In the genomic region with DNA sequence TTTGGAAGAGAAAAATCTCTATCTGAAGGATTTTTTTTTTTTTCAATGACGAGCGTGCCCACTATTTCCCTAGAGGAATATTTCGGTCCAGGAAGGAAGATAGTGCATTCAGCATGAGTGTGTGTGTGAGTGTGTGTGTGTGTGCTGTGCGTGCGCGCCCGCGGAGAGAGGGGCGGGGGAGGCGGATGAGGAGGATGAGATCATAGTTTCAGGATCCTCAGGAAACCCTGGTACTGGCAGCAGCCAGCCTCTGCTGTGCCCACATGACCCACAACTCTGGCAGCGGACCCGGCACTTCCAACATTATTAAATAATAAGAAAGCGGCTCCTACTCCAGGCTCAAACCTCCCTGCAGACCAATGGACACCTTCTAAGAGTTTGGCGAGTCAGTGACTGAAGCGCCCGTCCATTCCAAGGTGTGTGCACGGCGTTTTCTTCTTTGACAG, we compare ENCODE assay signal across 1 cellular context.
A peak's percentile ranks its signal among the peaks of the same experiment; 100 is the strongest.
TF ChIP-seq lines count a peak whose summit lies in the region.

No MANE protein-coding gene starts in this region.

TF ChIP-seq in HEK293, 187 proteins besides CTCF, POLR2A, EP300 and RAD21 (continued from another document and continues in another):
- TF ChIP-seq, protein P1, sequence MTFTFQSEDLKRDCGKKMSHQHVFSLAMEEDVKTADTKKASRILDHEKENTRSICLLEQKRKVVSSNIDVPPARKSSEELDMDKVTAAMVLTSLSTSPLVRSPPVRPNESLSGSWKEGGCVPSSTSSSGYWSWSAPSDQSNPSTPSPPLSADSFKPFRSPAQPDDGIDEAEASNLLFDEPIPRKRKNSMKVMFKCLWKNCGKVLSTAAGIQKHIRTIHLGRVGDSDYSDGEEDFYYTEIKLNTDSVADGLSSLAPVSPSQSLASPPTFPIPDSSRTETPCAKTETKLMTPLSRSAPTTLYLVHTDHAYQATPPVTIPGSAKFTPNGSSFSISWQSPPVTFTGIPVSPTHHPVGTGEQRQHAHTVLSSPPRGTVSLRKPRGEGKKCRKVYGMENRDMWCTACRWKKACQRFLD (tag by site-specific recombination; IDR thresholded peaks at IDR 0.05): no peak
- TF ChIP-seq, protein P2, sequence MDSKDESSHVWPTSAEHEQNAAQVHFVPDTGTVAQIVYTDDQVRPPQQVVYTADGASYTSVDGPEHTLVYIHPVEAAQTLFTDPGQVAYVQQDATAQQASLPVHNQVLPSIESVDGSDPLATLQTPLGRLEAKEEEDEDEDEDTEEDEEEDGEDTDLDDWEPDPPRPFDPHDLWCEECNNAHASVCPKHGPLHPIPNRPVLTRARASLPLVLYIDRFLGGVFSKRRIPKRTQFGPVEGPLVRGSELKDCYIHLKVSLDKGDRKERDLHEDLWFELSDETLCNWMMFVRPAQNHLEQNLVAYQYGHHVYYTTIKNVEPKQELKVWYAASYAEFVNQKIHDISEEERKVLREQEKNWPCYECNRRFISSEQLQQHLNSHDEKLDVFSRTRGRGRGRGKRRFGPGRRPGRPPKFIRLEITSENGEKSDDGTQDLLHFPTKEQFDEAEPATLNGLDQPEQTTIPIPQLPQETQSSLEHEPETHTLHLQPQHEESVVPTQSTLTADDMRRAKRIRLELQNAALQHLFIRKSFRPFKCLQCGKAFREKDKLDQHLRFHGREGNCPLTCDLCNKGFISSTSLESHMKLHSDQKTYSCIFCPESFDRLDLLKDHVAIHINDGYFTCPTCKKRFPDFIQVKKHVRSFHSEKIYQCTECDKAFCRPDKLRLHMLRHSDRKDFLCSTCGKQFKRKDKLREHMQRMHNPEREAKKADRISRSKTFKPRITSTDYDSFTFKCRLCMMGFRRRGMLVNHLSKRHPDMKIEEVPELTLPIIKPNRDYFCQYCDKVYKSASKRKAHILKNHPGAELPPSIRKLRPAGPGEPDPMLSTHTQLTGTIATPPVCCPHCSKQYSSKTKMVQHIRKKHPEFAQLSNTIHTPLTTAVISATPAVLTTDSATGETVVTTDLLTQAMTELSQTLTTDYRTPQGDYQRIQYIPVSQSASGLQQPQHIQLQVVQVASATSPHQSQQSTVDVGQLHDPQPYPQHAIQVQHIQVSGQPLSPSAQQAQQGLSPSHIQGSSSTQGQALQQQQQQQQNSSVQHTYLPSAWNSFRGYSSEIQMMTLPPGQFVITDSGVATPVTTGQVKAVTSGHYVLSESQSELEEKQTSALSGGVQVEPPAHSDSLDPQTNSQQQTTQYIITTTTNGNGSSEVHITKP (tag by site-specific recombination; IDR thresholded peaks at IDR 0.05): peak; percentile 84
- TF ChIP-seq, protein P3, sequence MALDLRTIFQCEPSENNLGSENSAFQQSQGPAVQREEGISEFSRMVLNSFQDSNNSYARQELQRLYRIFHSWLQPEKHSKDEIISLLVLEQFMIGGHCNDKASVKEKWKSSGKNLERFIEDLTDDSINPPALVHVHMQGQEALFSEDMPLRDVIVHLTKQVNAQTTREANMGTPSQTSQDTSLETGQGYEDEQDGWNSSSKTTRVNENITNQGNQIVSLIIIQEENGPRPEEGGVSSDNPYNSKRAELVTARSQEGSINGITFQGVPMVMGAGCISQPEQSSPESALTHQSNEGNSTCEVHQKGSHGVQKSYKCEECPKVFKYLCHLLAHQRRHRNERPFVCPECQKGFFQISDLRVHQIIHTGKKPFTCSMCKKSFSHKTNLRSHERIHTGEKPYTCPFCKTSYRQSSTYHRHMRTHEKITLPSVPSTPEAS (tag by site-specific recombination; IDR thresholded peaks at IDR 0.05): peak; percentile 94
- no peak for TF ChIP-seq ZNF157 (tag by site-specific recombination; IDR thresholded peaks at IDR 0.05)
- TF ChIP-seq MZF1 (tag by site-specific recombination; IDR thresholded peaks at IDR 0.05; ENCODE audit: borderline replicate concordance): no peak
- TF ChIP-seq, protein P4, sequence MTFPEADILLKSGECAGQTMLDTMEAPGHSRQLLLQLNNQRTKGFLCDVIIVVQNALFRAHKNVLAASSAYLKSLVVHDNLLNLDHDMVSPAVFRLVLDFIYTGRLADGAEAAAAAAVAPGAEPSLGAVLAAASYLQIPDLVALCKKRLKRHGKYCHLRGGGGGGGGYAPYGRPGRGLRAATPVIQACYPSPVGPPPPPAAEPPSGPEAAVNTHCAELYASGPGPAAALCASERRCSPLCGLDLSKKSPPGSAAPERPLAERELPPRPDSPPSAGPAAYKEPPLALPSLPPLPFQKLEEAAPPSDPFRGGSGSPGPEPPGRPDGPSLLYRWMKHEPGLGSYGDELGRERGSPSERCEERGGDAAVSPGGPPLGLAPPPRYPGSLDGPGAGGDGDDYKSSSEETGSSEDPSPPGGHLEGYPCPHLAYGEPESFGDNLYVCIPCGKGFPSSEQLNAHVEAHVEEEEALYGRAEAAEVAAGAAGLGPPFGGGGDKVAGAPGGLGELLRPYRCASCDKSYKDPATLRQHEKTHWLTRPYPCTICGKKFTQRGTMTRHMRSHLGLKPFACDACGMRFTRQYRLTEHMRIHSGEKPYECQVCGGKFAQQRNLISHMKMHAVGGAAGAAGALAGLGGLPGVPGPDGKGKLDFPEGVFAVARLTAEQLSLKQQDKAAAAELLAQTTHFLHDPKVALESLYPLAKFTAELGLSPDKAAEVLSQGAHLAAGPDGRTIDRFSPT (tag by site-specific recombination; IDR thresholded peaks at IDR 0.05): peak; percentile 95
- TF ChIP-seq ZNF214 (tag by site-specific recombination; IDR thresholded peaks at IDR 0.05; ENCODE audit: borderline replicate concordance): no peak
- TF ChIP-seq ZNF391 (tag by site-specific recombination; IDR thresholded peaks at IDR 0.05; ENCODE audit: borderline replicate concordance, low read depth): peak; percentile 62; the same call in 1 of the 2 replicates
- TF ChIP-seq, protein P5, sequence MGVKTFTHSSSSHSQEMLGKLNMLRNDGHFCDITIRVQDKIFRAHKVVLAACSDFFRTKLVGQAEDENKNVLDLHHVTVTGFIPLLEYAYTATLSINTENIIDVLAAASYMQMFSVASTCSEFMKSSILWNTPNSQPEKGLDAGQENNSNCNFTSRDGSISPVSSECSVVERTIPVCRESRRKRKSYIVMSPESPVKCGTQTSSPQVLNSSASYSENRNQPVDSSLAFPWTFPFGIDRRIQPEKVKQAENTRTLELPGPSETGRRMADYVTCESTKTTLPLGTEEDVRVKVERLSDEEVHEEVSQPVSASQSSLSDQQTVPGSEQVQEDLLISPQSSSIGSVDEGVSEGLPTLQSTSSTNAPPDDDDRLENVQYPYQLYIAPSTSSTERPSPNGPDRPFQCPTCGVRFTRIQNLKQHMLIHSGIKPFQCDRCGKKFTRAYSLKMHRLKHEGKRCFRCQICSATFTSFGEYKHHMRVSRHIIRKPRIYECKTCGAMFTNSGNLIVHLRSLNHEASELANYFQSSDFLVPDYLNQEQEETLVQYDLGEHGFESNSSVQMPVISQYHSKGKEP (tag by site-specific recombination; IDR thresholded peaks at IDR 0.05): no peak
- no peak for TF ChIP-seq ZNF473 (tag by site-specific recombination; IDR thresholded peaks at IDR 0.05)
- 0 out of 2 replicates have a peak, but pooled peaks have one; percentile 50 for TF ChIP-seq ZNF2 (tag by site-specific recombination; IDR thresholded peaks at IDR 0.05)
- TF ChIP-seq, protein P6, sequence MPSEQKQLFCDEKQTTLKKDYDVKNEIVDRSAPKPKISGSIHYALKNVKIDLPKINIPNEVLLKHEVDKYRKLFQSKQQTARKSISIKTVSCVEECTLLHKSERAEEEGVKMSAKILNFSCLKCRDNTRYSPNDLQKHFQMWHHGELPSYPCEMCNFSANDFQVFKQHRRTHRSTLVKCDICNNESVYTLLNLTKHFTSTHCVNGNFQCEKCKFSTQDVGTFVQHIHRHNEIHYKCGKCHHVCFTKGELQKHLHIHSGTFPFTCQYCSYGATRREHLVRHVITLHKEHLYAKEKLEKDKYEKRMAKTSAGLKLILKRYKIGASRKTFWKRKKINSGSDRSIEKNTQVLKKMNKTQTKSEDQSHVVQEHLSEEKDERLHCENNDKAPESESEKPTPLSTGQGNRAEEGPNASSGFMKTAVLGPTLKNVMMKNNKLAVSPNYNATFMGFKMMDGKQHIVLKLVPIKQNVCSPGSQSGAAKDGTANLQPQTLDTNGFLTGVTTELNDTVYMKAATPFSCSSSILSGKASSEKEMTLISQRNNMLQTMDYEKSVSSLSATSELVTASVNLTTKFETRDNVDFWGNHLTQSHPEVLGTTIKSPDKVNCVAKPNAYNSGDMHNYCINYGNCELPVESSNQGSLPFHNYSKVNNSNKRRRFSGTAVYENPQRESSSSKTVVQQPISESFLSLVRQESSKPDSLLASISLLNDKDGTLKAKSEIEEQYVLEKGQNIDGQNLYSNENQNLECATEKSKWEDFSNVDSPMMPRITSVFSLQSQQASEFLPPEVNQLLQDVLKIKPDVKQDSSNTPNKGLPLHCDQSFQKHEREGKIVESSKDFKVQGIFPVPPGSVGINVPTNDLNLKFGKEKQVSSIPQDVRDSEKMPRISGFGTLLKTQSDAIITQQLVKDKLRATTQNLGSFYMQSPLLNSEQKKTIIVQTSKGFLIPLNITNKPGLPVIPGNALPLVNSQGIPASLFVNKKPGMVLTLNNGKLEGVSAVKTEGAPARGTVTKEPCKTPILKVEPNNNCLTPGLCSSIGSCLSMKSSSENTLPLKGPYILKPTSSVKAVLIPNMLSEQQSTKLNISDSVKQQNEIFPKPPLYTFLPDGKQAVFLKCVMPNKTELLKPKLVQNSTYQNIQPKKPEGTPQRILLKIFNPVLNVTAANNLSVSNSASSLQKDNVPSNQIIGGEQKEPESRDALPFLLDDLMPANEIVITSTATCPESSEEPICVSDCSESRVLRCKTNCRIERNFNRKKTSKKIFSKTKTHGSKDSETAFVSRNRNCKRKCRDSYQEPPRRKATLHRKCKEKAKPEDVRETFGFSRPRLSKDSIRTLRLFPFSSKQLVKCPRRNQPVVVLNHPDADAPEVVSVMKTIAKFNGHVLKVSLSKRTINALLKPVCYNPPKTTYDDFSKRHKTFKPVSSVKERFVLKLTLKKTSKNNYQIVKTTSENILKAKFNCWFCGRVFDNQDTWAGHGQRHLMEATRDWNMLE (tag by site-specific recombination; conservative IDR thresholded peaks at IDR 0.05; ENCODE audit: low read depth): no peak
- TF ChIP-seq, protein P7, sequence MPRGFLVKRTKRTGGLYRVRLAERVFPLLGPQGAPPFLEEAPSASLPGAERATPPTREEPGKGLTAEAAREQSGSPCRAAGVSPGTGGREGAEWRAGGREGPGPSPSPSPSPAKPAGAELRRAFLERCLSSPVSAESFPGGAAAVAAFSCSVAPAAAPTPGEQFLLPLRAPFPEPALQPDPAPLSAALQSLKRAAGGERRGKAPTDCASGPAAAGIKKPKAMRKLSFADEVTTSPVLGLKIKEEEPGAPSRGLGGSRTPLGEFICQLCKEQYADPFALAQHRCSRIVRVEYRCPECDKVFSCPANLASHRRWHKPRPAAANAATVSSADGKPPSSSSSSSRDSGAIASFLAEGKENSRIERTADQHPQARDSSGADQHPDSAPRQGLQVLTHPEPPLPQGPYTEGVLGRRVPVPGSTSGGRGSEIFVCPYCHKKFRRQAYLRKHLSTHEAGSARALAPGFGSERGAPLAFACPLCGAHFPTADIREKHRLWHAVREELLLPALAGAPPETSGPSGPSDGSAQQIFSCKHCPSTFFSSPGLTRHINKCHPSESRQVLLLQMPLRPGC (tag by site-specific recombination; IDR thresholded peaks at IDR 0.05): 0 out of 2 replicates have a peak, but pooled peaks have one; percentile 40
- TF ChIP-seq ZNF37A (tag by site-specific recombination; IDR thresholded peaks at IDR 0.05): no peak
- TF ChIP-seq ZNF211 (tag by site-specific recombination; IDR thresholded peaks at IDR 0.05; ENCODE audit: low read depth): no peak
- peak; percentile 83 for TF ChIP-seq ZNF843 (tag by site-specific recombination; IDR thresholded peaks at IDR 0.05)
- TF ChIP-seq ZNF248 (tag by site-specific recombination; IDR thresholded peaks at IDR 0.05): no peak
- peak; percentile 67 for TF ChIP-seq ZNF324 (tag by site-specific recombination; IDR thresholded peaks at IDR 0.05)
- TF ChIP-seq ZBTB8A (tag by site-specific recombination; IDR thresholded peaks at IDR 0.05): peak; percentile 53; the same call in 1 of the 2 replicates
- TF ChIP-seq, protein P8, sequence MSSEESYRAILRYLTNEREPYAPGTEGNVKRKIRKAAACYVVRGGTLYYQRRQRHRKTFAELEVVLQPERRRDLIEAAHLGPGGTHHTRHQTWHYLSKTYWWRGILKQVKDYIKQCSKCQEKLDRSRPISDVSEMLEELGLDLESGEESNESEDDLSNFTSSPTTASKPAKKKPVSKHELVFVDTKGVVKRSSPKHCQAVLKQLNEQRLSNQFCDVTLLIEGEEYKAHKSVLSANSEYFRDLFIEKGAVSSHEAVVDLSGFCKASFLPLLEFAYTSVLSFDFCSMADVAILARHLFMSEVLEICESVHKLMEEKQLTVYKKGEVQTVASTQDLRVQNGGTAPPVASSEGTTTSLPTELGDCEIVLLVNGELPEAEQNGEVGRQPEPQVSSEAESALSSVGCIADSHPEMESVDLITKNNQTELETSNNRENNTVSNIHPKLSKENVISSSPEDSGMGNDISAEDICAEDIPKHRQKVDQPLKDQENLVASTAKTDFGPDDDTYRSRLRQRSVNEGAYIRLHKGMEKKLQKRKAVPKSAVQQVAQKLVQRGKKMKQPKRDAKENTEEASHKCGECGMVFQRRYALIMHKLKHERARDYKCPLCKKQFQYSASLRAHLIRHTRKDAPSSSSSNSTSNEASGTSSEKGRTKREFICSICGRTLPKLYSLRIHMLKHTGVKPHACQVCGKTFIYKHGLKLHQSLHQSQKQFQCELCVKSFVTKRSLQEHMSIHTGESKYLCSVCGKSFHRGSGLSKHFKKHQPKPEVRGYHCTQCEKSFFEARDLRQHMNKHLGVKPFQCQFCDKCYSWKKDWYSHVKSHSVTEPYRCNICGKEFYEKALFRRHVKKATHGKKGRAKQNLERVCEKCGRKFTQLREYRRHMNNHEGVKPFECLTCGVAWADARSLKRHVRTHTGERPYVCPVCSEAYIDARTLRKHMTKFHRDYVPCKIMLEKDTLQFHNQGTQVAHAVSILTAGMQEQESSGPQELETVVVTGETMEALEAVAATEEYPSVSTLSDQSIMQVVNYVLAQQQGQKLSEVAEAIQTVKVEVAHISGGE (tag by site-specific recombination; conservative IDR thresholded peaks at IDR 0.05; ENCODE audit: low read depth): no peak; the same call in 1 of the 2 replicates
- no peak for TF ChIP-seq ZNF544 (tag by site-specific recombination; IDR thresholded peaks at IDR 0.05)
- TF ChIP-seq MEIS1 (CRISPR knock-in tag; IDR thresholded peaks at IDR 0.05; ENCODE audit: borderline replicate concordance): no peak
- peak; percentile 18; the same call in 1 of the 2 replicates for TF ChIP-seq ZBTB7A (tag by site-specific recombination; IDR thresholded peaks at IDR 0.05; ENCODE audit: low read depth)
- TF ChIP-seq, protein P9, sequence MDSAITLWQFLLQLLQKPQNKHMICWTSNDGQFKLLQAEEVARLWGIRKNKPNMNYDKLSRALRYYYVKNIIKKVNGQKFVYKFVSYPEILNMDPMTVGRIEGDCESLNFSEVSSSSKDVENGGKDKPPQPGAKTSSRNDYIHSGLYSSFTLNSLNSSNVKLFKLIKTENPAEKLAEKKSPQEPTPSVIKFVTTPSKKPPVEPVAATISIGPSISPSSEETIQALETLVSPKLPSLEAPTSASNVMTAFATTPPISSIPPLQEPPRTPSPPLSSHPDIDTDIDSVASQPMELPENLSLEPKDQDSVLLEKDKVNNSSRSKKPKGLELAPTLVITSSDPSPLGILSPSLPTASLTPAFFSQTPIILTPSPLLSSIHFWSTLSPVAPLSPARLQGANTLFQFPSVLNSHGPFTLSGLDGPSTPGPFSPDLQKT (IDR thresholded peaks at IDR 0.05; ENCODE audit: borderline replicate concordance, low read depth, low read length): no peak
- TF ChIP-seq ZNF133 (tag by site-specific recombination; IDR thresholded peaks at IDR 0.05): no peak
- no peak for TF ChIP-seq ZNF16 (tag by site-specific recombination; IDR thresholded peaks at IDR 0.05; ENCODE audit: low read depth)
- peak; percentile 72; the same call in 1 of the 2 replicates for TF ChIP-seq KLF7 (tag by site-specific recombination; IDR thresholded peaks at IDR 0.05; ENCODE audit: borderline replicate concordance)
- TF ChIP-seq ZNF175 (tag by site-specific recombination; IDR thresholded peaks at IDR 0.05): no peak
- TF ChIP-seq ZFP3 (tag by site-specific recombination; IDR thresholded peaks at IDR 0.05; ENCODE audit: low read depth): no peak
- TF ChIP-seq ZNF169 (tag by site-specific recombination; IDR thresholded peaks at IDR 0.05): no peak
- TF ChIP-seq ZNF302 (tag by site-specific recombination; IDR thresholded peaks at IDR 0.05; ENCODE audit: low read depth): no peak
- no peak; the same call in 1 of the 2 replicates for TF ChIP-seq SP3 (tag by site-specific recombination; IDR thresholded peaks at IDR 0.05)
